ENCODE assay signal across 21 cellular contexts in genomic region chr1:1569341-1569740, GRCh38. TPM values are rescaled to one million over a fixed set of nuclear protein-coding genes. Genes with fewer than 3 reads are reported as not detected.
A peak's percentile ranks its signal among the peaks of the same experiment; 100 is the strongest.
DNase-seq lines count a peak whose midpoint lies in the region; ATAC-seq and TF ChIP-seq lines count a peak whose summit lies in the region.
"Had no signal": no experiment of that assay in that cellular context is flagged by ENCODE, and none has a peak within 500 bp of the region (broad histone marks: within the 10 kb centered on the region; RNA-seq: fewer than 3 reads in every experiment).

No MANE protein-coding gene starts in this region.

- H3K27ac ChIP-seq in CD8-positive, alpha-beta T cell (ENCODE audit: low read depth, low read length), result no peak overlapping the region
- peak overlapping the region; percentile 5 for H3K27ac ChIP-seq in fibroblast of lung (ENCODE audit: insufficient read depth, low read length)
- H3K27ac ChIP-seq in gastrocnemius medialis, result peak overlapping the region; percentile 84 to 91 (median 86)
- H3K27ac ChIP-seq in mesenchymal stem cell (ENCODE audit: low read length, poor library complexity, severe bottlenecking), result no peak overlapping the region
- H3K27ac ChIP-seq: body of pancreas, tibial nerve had no signal

- no peak overlapping the region for H2AK5ac ChIP-seq in mesenchymal stem cell (ENCODE audit: low read length, severe bottlenecking)

- H3K9ac ChIP-seq in Loucy (ENCODE audit: low read depth, low read length, poor library complexity, severe bottlenecking) (no peak overlapping the region), fibroblast of lung (ENCODE audit: insufficient read depth, low read length) (no peak overlapping the region), mesenchymal stem cell (ENCODE audit: low read length) (no peak overlapping the region)

- peaks cover 98% of the 10 kb centered on the region for H3K79me2 ChIP-seq in Loucy (ENCODE audit: insufficient read depth, low read length)
- peaks cover 97% of the 10 kb centered on the region for H3K79me2 ChIP-seq in fibroblast of lung (ENCODE audit: control insufficient read depth, insufficient read depth, low read length)

- no peak overlapping the region for H2BK120ac ChIP-seq in mesenchymal stem cell (ENCODE audit: low read depth, low read length)

- H3K27me3 ChIP-seq in CD8-positive, alpha-beta T cell (ENCODE audit: insufficient read depth, low read length), result no peaks in the 10 kb centered on the region
- H3K27me3 ChIP-seq in Loucy (ENCODE audit: insufficient read depth, low read length, poor library complexity, severe bottlenecking), result peaks cover 4% of the 10 kb centered on the region
- no peaks in the 10 kb centered on the region for H3K27me3 ChIP-seq in fibroblast of lung (ENCODE audit: control insufficient read depth, insufficient read depth, low read length)
- no peaks in the 10 kb centered on the region for H3K27me3 ChIP-seq in gastrocnemius medialis
- H3K27me3 ChIP-seq in mesenchymal stem cell (ENCODE audit: control insufficient read depth in 1 of 2, insufficient read depth in 1 of 2, low read length in 2 of 2), result no peaks in the 10 kb centered on the region
- H3K27me3 ChIP-seq: body of pancreas, tibial nerve had no signal

- H3F3A ChIP-seq in Loucy (ENCODE audit: low read depth), result no peaks in the 10 kb centered on the region

- H2BK12ac ChIP-seq in mesenchymal stem cell (ENCODE audit: low read length in 2 of 2), result no peak overlapping the region

- peak in 1 of 2 donors; percentile 36 for TF ChIP-seq POLR2A in gastrocnemius medialis (IDR thresholded peaks at IDR 0.05)

- peak overlapping the region; percentile 18 for H3K27ac Mint-ChIP-seq in CD8-positive, alpha-beta T cell
- H3K27ac Mint-ChIP-seq: activated naive CD4-positive, alpha-beta T cell treated with anti-CD3 and anti-CD28 coated beads, Interleukin-2, amount 50 U/mL, for 24 hours had no signal

- H3K27me3 Mint-ChIP-seq in CD8-positive, alpha-beta T cell (ENCODE audit: low read depth), result no peaks in the 10 kb centered on the region
- H3K27me3 Mint-ChIP-seq: activated naive CD4-positive, alpha-beta T cell treated with anti-CD3 and anti-CD28 coated beads, Interleukin-2, amount 50 U/mL, for 24 hours; T-cell had no signal

- no peak overlapping the region for H2AFZ ChIP-seq in Loucy (ENCODE audit: low read length)
- no peak overlapping the region for H2AFZ ChIP-seq in fibroblast of lung (ENCODE audit: low read length)
- no peak overlapping the region for H2AFZ ChIP-seq in mesenchymal stem cell (ENCODE audit: low read depth, low read length)

- peaks cover 10% of the 10 kb centered on the region for H3K36me3 ChIP-seq in CD8-positive, alpha-beta T cell (ENCODE audit: insufficient read depth, low read length)
- peaks cover 16% of the 10 kb centered on the region; the same call in 1 of the 2 replicates for H3K36me3 ChIP-seq in Loucy (ENCODE audit: insufficient read depth, low read length)
- H3K36me3 ChIP-seq in fibroblast of lung (ENCODE audit: control insufficient read depth, insufficient read depth, low read length), result peaks cover 8% of the 10 kb centered on the region
- H3K36me3 ChIP-seq in gastrocnemius medialis, result peaks cover 2 to 4% of the 10 kb centered on the region in 2 donors
- peaks cover 35 to 37% of the 10 kb centered on the region in 2 experiments for H3K36me3 ChIP-seq in mesenchymal stem cell (ENCODE audit: control insufficient read depth in 1 of 2, insufficient read depth in 2 of 2, low read depth in 1 of 2, low read length in 2 of 2)

- no peak overlapping the region for H4K8ac ChIP-seq in mesenchymal stem cell (ENCODE audit: low read length)

- H4K91ac ChIP-seq in mesenchymal stem cell (ENCODE audit: low read length), result no peak overlapping the region

- no peaks in the 10 kb centered on the region for H3K9me3 Mint-ChIP-seq in CD8-positive, alpha-beta T cell
- H3K9me3 Mint-ChIP-seq: activated naive CD4-positive, alpha-beta T cell treated with anti-CD3 and anti-CD28 coated beads, Interleukin-2, amount 50 U/mL, for 24 hours; T-cell had no signal

- no peak for TF ChIP-seq CTCF in CD8-positive, alpha-beta T cell (IDR thresholded peaks at IDR 0.05)
- no peak for TF ChIP-seq CTCF in Loucy (conservative IDR thresholded peaks at IDR 0.05; ENCODE audit: low read length)
- no peak for TF ChIP-seq CTCF in fibroblast of lung (conservative IDR thresholded peaks at IDR 0.05 in 1 of 2, IDR thresholded peaks at IDR 0.05 in 1 of 2; ENCODE audit: low read depth in 1 of 2, low read length in 2 of 2)
- no peak for TF ChIP-seq CTCF in gastrocnemius medialis (IDR thresholded peaks at IDR 0.05 in 4 of 5, conservative IDR thresholded peaks at IDR 0.05 in 1 of 5)

- WGBS in mesenchymal stem cell, result 100% methylated on average over 7 of the region's 7 CpGs

- H3K4me3 ChIP-seq in CD8-positive, alpha-beta T cell (ENCODE audit: low read depth, low read length), result no peak overlapping the region
- H3K4me3 ChIP-seq in Loucy (ENCODE audit: low read length, poor library complexity, severe bottlenecking), result peak overlapping the region; percentile 52
- no peak overlapping the region for H3K4me3 ChIP-seq in fibroblast of lung (replicated peaks in 1 of 4; ENCODE audit: control extremely low read depth in 1 of 4, insufficient read depth in 1 of 4, low read depth in 3 of 4, low read length in 4 of 4)
- no peak overlapping the region for H3K4me3 ChIP-seq in gastrocnemius medialis
- no peak overlapping the region for H3K4me3 ChIP-seq in mesenchymal stem cell (ENCODE audit: insufficient read depth in 1 of 2, low read depth in 1 of 2, low read length in 2 of 2)
- H3K4me3 ChIP-seq: body of pancreas, tibial nerve had no signal

- peaks cover 56% of the 10 kb centered on the region for H3K36me3 Mint-ChIP-seq in CD8-positive, alpha-beta T cell

- H3K9me3 ChIP-seq in CD8-positive, alpha-beta T cell (ENCODE audit: low read length), result no peaks in the 10 kb centered on the region
- no peaks in the 10 kb centered on the region for H3K9me3 ChIP-seq in Loucy (ENCODE audit: insufficient read depth, low read depth, low read length)
- no peaks in the 10 kb centered on the region for H3K9me3 ChIP-seq in fibroblast of lung (ENCODE audit: control insufficient read depth, insufficient read depth, low read depth, low read length)
- H3K9me3 ChIP-seq in gastrocnemius medialis, result no peaks in the 10 kb centered on the region
- H3K9me3 ChIP-seq in mesenchymal stem cell (ENCODE audit: control insufficient read depth, low read length), result no peaks in the 10 kb centered on the region
- H3K9me3 ChIP-seq: body of pancreas, tibial nerve had no signal

- POLR2A ChIA-PET in CD8-positive, alpha-beta T cell (lab: Charles Lee), result interaction anchor here (2.6 kb wide), 1 partner anchor 59 kb away, joined by 11 read pairs; no protein-coding TSS in a partner anchor

- no peak for ATAC-seq in CD8-positive, alpha-beta T cell
- no peak for ATAC-seq in gastrocnemius medialis
- ATAC-seq: body of pancreas, T-cell had no signal

- no peak overlapping the region for H3K4ac ChIP-seq in mesenchymal stem cell (ENCODE audit: low read depth in 1 of 2, low read length in 2 of 2)

- peaks cover 57% of the 10 kb centered on the region for H3K4me1 Mint-ChIP-seq in CD8-positive, alpha-beta T cell (ENCODE audit: low read depth)

- H3K4me1 ChIP-seq in CD8-positive, alpha-beta T cell (ENCODE audit: insufficient read depth, low read length), result peaks cover 50% of the 10 kb centered on the region
- peaks cover 29% of the 10 kb centered on the region for H3K4me1 ChIP-seq in Loucy (ENCODE audit: insufficient read depth, low read length, poor library complexity, severe bottlenecking)
- H3K4me1 ChIP-seq in fibroblast of lung (ENCODE audit: control insufficient read depth, extremely low read depth, insufficient read depth, low read length), result peaks cover 7% of the 10 kb centered on the region
- H3K4me1 ChIP-seq in gastrocnemius medialis, result peaks cover 67 to 69% of the 10 kb centered on the region in 2 donors
- peaks cover 16% of the 10 kb centered on the region for H3K4me1 ChIP-seq in mesenchymal stem cell (ENCODE audit: control insufficient read depth, insufficient read depth, low read depth, low read length)

- intact Hi-C loops in CD8-positive, alpha-beta T cell (cut with DNase I, micrococcal nuclease), result no loop called here
- intact Hi-C loops in gastrocnemius medialis (cut with DNase I; ENCODE audit: low total_unique reads), result no loop called here

- H3K18ac ChIP-seq in mesenchymal stem cell (ENCODE audit: low read depth in 1 of 2, low read length in 2 of 2), result no peak overlapping the region

- no peak overlapping the region for H3K14ac ChIP-seq in mesenchymal stem cell (ENCODE audit: low read length in 2 of 2)

- H2BK15ac ChIP-seq in mesenchymal stem cell (ENCODE audit: low read depth, poor library complexity, severe bottlenecking), result no peak overlapping the region

- H3K4me3 Mint-ChIP-seq in CD8-positive, alpha-beta T cell, result peak overlapping the region; percentile 6

- peak overlapping the region; percentile 78 for H3K4me2 ChIP-seq in Loucy (ENCODE audit: low read depth, low read length, poor library complexity, severe bottlenecking)
- no peak overlapping the region for H3K4me2 ChIP-seq in fibroblast of lung (ENCODE audit: extremely low read depth, insufficient read depth, low read length)
- H3K4me2 ChIP-seq in mesenchymal stem cell (ENCODE audit: low read length, poor library complexity, severe bottlenecking), result no peak overlapping the region

- H3K9me2 ChIP-seq in Loucy (replicated peaks; ENCODE audit: low read depth, low read length), result no peaks in the 10 kb centered on the region

- CTCF ChIA-PET in CD8-positive, alpha-beta T cell (lab: Charles Lee), result no interaction called here

- no peak for DNase-seq in CD8-positive, alpha-beta T cell
- no peak for DNase-seq in fibroblast of lung (ENCODE audit: low read depth in 2 of 2)
- DNase-seq in gastrocnemius medialis, result no peak
- DNase-seq in mesenchymal stem cell, result no peak
- no peak for DNase-seq in iPS-NIHi11 (ENCODE audit: low spot score)
- no peak for DNase-seq in NCI-H2029 treated with DMSO at 0.1 percent for 48 hours (lab: John Stamatoyannopoulos, UW)
- DNase-seq: activated CD4-positive, alpha-beta T cell treated with anti-CD3 and anti-CD28 coated beads, Interleukin-2, amount 50 U/mL, for 4 hours; body of pancreas; DMS 273 treated with DMSO at 0.1 percent for 48 hours; GDM1; islet precursor cell; mammary epithelial cell; NCI-H1105 treated with DMSO at 0.1 percent for 48 hours; NCI-H524 treated with DMSO at 0.1 percent for 48 hours; SHP77; T-cell had no signal

- H3K79me1 ChIP-seq in mesenchymal stem cell (replicated peaks; ENCODE audit: low read length, poor library complexity, severe bottlenecking), result no peaks in the 10 kb centered on the region

- H3K23ac ChIP-seq in mesenchymal stem cell (ENCODE audit: low read length in 2 of 2), result no peak overlapping the region

- H4K20me1 ChIP-seq in Loucy (ENCODE audit: insufficient read depth, low read length, poor library complexity, severe bottlenecking) (peaks cover 70% of the 10 kb centered on the region), fibroblast of lung (ENCODE audit: control insufficient read depth, extremely low read depth, insufficient read depth, low read length) (peaks cover 1% of the 10 kb centered on the region)

- in situ Hi-C loops in gastrocnemius medialis (cut with MboI; ENCODE audit: low sequenced_read_pairs in 4 of 4), result no loop called here

- H2BK5ac ChIP-seq in mesenchymal stem cell (ENCODE audit: low read depth, low read length, poor library complexity, severe bottlenecking), result no peak overlapping the region

RNA-seq across cellular contexts. Expression of gene SSU72, which starts 5.3 kb away (rescaled TPM):
- total RNA-seq in CD8-positive, alpha-beta T cell, result 10 to 100 TPM; 86.8 to 87.9 TPM
- total RNA-seq in fibroblast of lung (65.1 and 72.7 TPM in 2 replicates), gastrocnemius medialis (100 to 1,000 TPM; 141 to 235 (median 208) TPM)
- polyA plus RNA-seq in fibroblast of lung, result 127 and 135 TPM in 2 replicates
- polyA plus RNA-seq in fibroblast of lung (2012), result 125 and 138 TPM in 2 replicates
- polyA minus RNA-seq in fibroblast of lung (ENCODE audit: low replicate concordance), result 75.1 and 86.7 TPM in 2 replicates
- polyA plus RNA-seq in mesenchymal stem cell (2013, experiment 1 of 2), result 139 TPM
- polyA plus RNA-seq in mesenchymal stem cell (2013, experiment 2 of 2), result 138 TPM

RNA-seq across cellular contexts. Expression of gene TMEM240, which starts 28.9 kb away (rescaled TPM):
- 1 to 10 TPM; 1.0 to 1.3 TPM for total RNA-seq in CD8-positive, alpha-beta T cell
- 4.9 and 5.4 TPM in 2 replicates for total RNA-seq in fibroblast of lung
- 1.3 and 1.4 TPM in 2 replicates for polyA plus RNA-seq in fibroblast of lung
- 6.7 TPM in 2 replicates for polyA plus RNA-seq in fibroblast of lung (2012)
- 2.3 TPM in 1 of 2 replicates, not detected in the other for polyA minus RNA-seq in fibroblast of lung (ENCODE audit: low replicate concordance)
- total RNA-seq in gastrocnemius medialis, result 1 to 10 TPM in 3 of 4 donors, not detected in 1; 1.1 to 2.0 (median 1.9) TPM
- 3.3 TPM for polyA plus RNA-seq in mesenchymal stem cell (2013, experiment 1 of 2)
- 3.3 TPM for polyA plus RNA-seq in mesenchymal stem cell (2013, experiment 2 of 2)
- total RNA-seq: H4 had no signal

RNA-seq across cellular contexts. Expression of gene FNDC10, which starts 30.6 kb away (rescaled TPM):
- 1 to 10 TPM; 1.1 to 1.6 TPM for total RNA-seq in CD8-positive, alpha-beta T cell
- total RNA-seq in fibroblast of lung, result 0.50 and 0.77 TPM in 2 replicates
- 1.6 and 2.0 TPM in 2 replicates for polyA plus RNA-seq in fibroblast of lung
- 6.1 and 6.2 TPM in 2 replicates for polyA plus RNA-seq in fibroblast of lung (2012)
- 2.5 and 4.7 TPM in 2 replicates for polyA minus RNA-seq in fibroblast of lung (ENCODE audit: low replicate concordance)
- 1 to 10 TPM in 1 of 4 donors, under 1 TPM in 2, not detected in 1; 0.20 to 1.3 (median 0.94) TPM for total RNA-seq in gastrocnemius medialis
- polyA plus RNA-seq in mesenchymal stem cell (2013, experiment 1 of 2), result 7.2 TPM
- 7.8 TPM for polyA plus RNA-seq in mesenchymal stem cell (2013, experiment 2 of 2)
- total RNA-seq: HT-29 had no signal

RNA-seq across cellular contexts. Expression of gene MIB2, which starts 46.0 kb away (rescaled TPM):
- 10 to 100 TPM; 57.0 to 57.3 TPM for total RNA-seq in CD8-positive, alpha-beta T cell
- 74.3 and 77.3 TPM in 2 replicates for total RNA-seq in fibroblast of lung
- polyA plus RNA-seq in fibroblast of lung, result 4.6 and 7.1 TPM in 2 replicates
- 18.3 and 20.8 TPM in 2 replicates for polyA plus RNA-seq in fibroblast of lung (2012)
- 3.3 and 11.5 TPM in 2 replicates for polyA minus RNA-seq in fibroblast of lung (ENCODE audit: low replicate concordance)
- 100 to 1,000 TPM in 2 of 4 donors, 10 to 100 TPM in 2; 66.4 to 154 (median 117) TPM for total RNA-seq in gastrocnemius medialis
- polyA plus RNA-seq in mesenchymal stem cell (2013, experiment 1 of 2), result 33.5 TPM
- polyA plus RNA-seq in mesenchymal stem cell (2013, experiment 2 of 2), result 35.8 TPM

RNA-seq across cellular contexts. Expression of gene ATAD3A, which starts 57.4 kb away (rescaled TPM):
- 10 to 100 TPM; 27.0 to 29.6 TPM for total RNA-seq in CD8-positive, alpha-beta T cell
- total RNA-seq in fibroblast of lung, result 14.4 and 18.0 TPM in 2 replicates
- 12.5 and 19.8 TPM in 2 replicates for polyA plus RNA-seq in fibroblast of lung
- 24.8 and 50.7 TPM in 2 replicates for polyA plus RNA-seq in fibroblast of lung (2012)
- 11.7 and 12.7 TPM in 2 replicates for polyA minus RNA-seq in fibroblast of lung (ENCODE audit: low replicate concordance)
- 10 to 100 TPM; 22.9 to 47.9 (median 35.6) TPM for total RNA-seq in gastrocnemius medialis
- 23.0 TPM for polyA plus RNA-seq in mesenchymal stem cell (2013, experiment 1 of 2)
- 22.7 TPM for polyA plus RNA-seq in mesenchymal stem cell (2013, experiment 2 of 2)

Comparison
In these comparisons a context has a peak if more than half of its experiments do, and no peak if none do; other contexts are left out.
1. H3K27ac ChIP-seq: peak in fibroblast of lung (single experiment) and gastrocnemius medialis (4 of 4); none in CD8-positive, alpha-beta T cell (single experiment) and mesenchymal stem cell (single experiment).